In the genomic region with DNA sequence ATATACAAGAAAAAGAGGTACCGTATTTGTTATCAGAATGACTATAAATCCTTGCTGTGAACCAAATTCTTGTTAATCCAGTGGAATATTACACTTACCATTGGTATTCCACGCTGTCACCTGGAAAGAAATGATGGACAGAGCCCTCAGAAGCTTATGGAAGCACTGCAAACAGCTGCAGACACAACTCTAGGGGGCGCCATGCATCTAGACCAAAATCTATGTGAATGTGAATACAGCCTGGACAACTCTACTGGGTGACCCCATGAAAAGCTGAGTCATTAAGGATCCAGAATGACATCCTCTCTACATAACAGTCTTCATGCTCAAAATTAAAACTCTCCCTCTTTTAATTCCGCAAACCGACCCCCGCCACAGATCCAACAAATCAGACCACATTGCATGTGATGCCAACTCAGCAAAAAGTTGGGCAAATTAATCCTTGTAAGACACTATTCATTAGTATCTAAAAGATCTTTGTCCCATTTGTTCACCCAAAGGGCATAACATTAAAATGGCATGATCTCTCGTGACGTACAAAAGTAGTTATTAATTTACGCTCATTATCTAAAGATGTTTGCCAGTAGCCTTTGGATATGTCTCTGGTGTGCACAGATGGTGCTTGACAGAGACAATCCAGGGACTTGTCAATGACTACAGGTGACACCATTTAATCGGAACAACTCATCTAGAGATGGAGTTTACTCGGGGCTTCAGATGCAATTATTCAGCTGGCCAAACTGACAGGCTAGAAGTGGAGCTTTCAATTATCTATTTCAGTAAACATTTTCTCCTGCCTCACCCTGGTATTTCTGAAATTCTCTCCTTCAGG, we compare ENCODE assay signal across 15 cellular contexts.
DNase-seq lines count a peak whose midpoint lies in the region; ATAC-seq, FAIRE-seq and TF ChIP-seq lines count a peak whose summit lies in the region.
"Had no signal": no experiment of that assay in that cellular context is flagged by ENCODE, and none has a peak within 500 bp of the region (broad histone marks: within the 10 kb centered on the region; RNA-seq: fewer than 3 reads in every experiment).

No MANE protein-coding gene starts in this region.

- H3K79me2 ChIP-seq in HepG2 (ENCODE audit: insufficient read depth, low read length) = no peaks in the 10 kb centered on the region

- no peaks in the 10 kb centered on the region for H3K4me1 ChIP-seq in HepG2 (ENCODE audit: insufficient read depth, low read length)
- H3K4me1 ChIP-seq in right lobe of liver = no peaks in the 10 kb centered on the region
- H3K4me1 ChIP-seq in colonic mucosa = no peaks in the 10 kb centered on the region
- H3K4me1 ChIP-seq in upper lobe of right lung = no peaks in the 10 kb centered on the region
- H3K4me1 ChIP-seq: prostate gland had no signal

- H3K9ac ChIP-seq in HepG2 (ENCODE audit: insufficient read depth, low read depth, low read length) = no peak overlapping the region
- no peak overlapping the region for H3K9ac ChIP-seq in colonic mucosa (ENCODE audit: low read depth in 2 of 2, low read length in 2 of 2)

- no peak for FAIRE-seq in HepG2 (lab: Jason Lieb, UNC)

- H3K27me3 ChIP-seq in HepG2 (ENCODE audit: control insufficient read depth in 1 of 2, insufficient read depth in 2 of 2, low read length in 2 of 2) = no peaks in the 10 kb centered on the region
- H3K27me3 ChIP-seq in right lobe of liver = no peaks in the 10 kb centered on the region
- no peaks in the 10 kb centered on the region for H3K27me3 ChIP-seq in colonic mucosa
- no peaks in the 10 kb centered on the region for H3K27me3 ChIP-seq in upper lobe of right lung

- TF ChIP-seq RAD21 in HepG2 (CRISPR knock-in tag; IDR thresholded peaks at IDR 0.05) = no peak

- intact Hi-C loops in HepG2 (cut with micrococcal nuclease; ENCODE audit: unreplicated experiment) (no loop called here), right lobe of liver (cut with DNase I) (no loop called here), colonic mucosa (cut with DNase I) (no loop called here), upper lobe of right lung (cut with DNase I) (no loop called here), left ventricle myocardium superior (cut with micrococcal nuclease) (no loop called here)

- H3K4me3 ChIP-seq in HepG2 (replicated peaks in 1 of 3; ENCODE audit: insufficient read depth in 1 of 3, low read depth in 2 of 3, low read length in 3 of 3) = no peak overlapping the region
- H3K4me3 ChIP-seq in right lobe of liver = no peak overlapping the region
- H3K4me3 ChIP-seq in colonic mucosa = no peak overlapping the region
- no peak overlapping the region for H3K4me3 ChIP-seq in upper lobe of right lung
- H3K4me3 ChIP-seq: prostate gland had no signal

- ATAC-seq in HepG2 (no peak), right lobe of liver (no peak), upper lobe of right lung (no peak), HG03139 (IDR thresholded peaks at IDR 0.05; ENCODE audit: unreplicated experiment) (no peak), left ventricle myocardium superior (no peak)
- ATAC-seq: PC-3 had no signal

- no TSS peak for BruUV-seq in HepG2 (replicated peaks; lab: Mats Ljungman, UMichigan)

- H4K20me1 ChIP-seq in HepG2 (ENCODE audit: insufficient read depth, low read length) = no peaks in the 10 kb centered on the region

- H3K36me3 ChIP-seq in HepG2 (replicated peaks in 1 of 2; ENCODE audit: control insufficient read depth in 1 of 2, insufficient read depth in 2 of 2, low read length in 2 of 2) (no peaks in the 10 kb centered on the region), right lobe of liver (no peaks in the 10 kb centered on the region), colonic mucosa (no peaks in the 10 kb centered on the region), upper lobe of right lung (no peaks in the 10 kb centered on the region)
- H3K36me3 ChIP-seq: prostate gland had no signal

- H3K4me2 ChIP-seq in HepG2 (ENCODE audit: low read depth, low read length) = no peak overlapping the region

- H3K27ac ChIP-seq in HepG2 (ENCODE audit: extremely low read length, insufficient read depth, low read length) (no peak overlapping the region), right lobe of liver (no peak overlapping the region), colonic mucosa (no peak overlapping the region), upper lobe of right lung (no peak overlapping the region)
- H3K27ac ChIP-seq: prostate gland had no signal

- CTCF ChIA-PET in HepG2 (lab: Yijun Ruan, JAX; ENCODE audit: low intra/inter-chr PET ratio, low total read pairs) = no interaction called here

- H3K9me3 ChIP-seq in HepG2 (ENCODE audit: low read length) (no peaks in the 10 kb centered on the region), right lobe of liver (no peaks in the 10 kb centered on the region), colonic mucosa (no peaks in the 10 kb centered on the region), upper lobe of right lung (no peaks in the 10 kb centered on the region)
- H3K9me3 ChIP-seq: prostate gland had no signal

- no peak overlapping the region for H2AFZ ChIP-seq in HepG2 (ENCODE audit: low read length)

- TF ChIP-seq POLR2A in HepG2 (IDR thresholded peaks at IDR 0.05; ENCODE audit: insufficient read depth in 1 of 2, low read depth in 2 of 2, low read length in 2 of 2) (no peak), right lobe of liver (IDR thresholded peaks at IDR 0.05) (no peak)

- 0 out of 2 replicates have a peak, but pooled peaks have one; percentile 9 for TF ChIP-seq CTCF in HepG2 (CRISPR knock-in tag; IDR thresholded peaks at IDR 0.05)
- no peak for TF ChIP-seq CTCF in right lobe of liver (IDR thresholded peaks at IDR 0.05)
- no peak for TF ChIP-seq CTCF in colonic mucosa (IDR thresholded peaks at IDR 0.05)
- TF ChIP-seq CTCF in upper lobe of right lung (IDR thresholded peaks at IDR 0.05) = peak; percentile 10

- WGBS in HepG2 (ENCODE audit: low lambda C conversion rate) = 49% methylated on average over 11 of the region's 11 CpGs
- 69% methylated on average over 11 of the region's 11 CpGs for WGBS in right lobe of liver (ENCODE audit: insufficient coverage, low coverage, low lambda C conversion rate, missing lambda C conversion rate)

- DNase-seq in HepG2 (ENCODE audit: low spot score) (no peak), right lobe of liver (no peak), NCI-H460 (ENCODE audit: extremely low read depth, low read depth) (peak; percentile 4), colonic mucosa (peak; percentile 24), upper lobe of right lung (no peak), NCI-H187 treated with DMSO at 0.1 percent for 48 hours (lab: John Stamatoyannopoulos, UW) (no peak), left ventricle myocardium superior (no peak)
- DNase-seq: activated CD4-positive, alpha-beta T cell treated with anti-CD3 and anti-CD28 coated beads, Interleukin-2, amount 50 U/mL, for 4 hours; activated naive CD4-positive, alpha-beta T cell treated with anti-CD3 and anti-CD28 coated beads, Interleukin-2, amount 50 U/mL, for 16 hours; central memory CD4-positive, alpha-beta T cell; NCI-H1105; PC-3; stimulated activated CD4-positive, alpha-beta T cell treated with anti-CD3 and anti-CD28 coated beads, Interleukin-4, amount 100 ng/mL, for 4 hours had no signal

- POLR2A ChIA-PET in HepG2 (lab: Yijun Ruan, JAX) = no interaction called here

- TF ChIP-seq EP300 in HepG2 (IDR thresholded peaks at IDR 0.05; ENCODE audit: low read depth in 2 of 2, low read length in 2 of 2) (no peak), HepG2 (CRISPR knock-in tag; IDR thresholded peaks at IDR 0.05; ENCODE audit: borderline replicate concordance) (no peak)

- in situ Hi-C loops in HepG2 (cut with HindIII; ENCODE audit: extremely low pct_ligation_motif_present, low pct_unique_long_range_greater_than_20kb) = no loop called here

TF ChIP-seq in HepG2, 621 proteins besides CTCF, POLR2A, EP300 and RAD21:
- TF ChIP-seq MAFF (IDR thresholded peaks at IDR 0.05; ENCODE audit: low read depth, low read length) = peak; percentile 90
- TF ChIP-seq SMAD9 (CRISPR knock-in tag; IDR thresholded peaks at IDR 0.05) = no peak
- TF ChIP-seq MAFK (conservative IDR thresholded peaks at IDR 0.05 in 1 of 2, IDR thresholded peaks at IDR 0.05 in 1 of 2; ENCODE audit: low read length in 2 of 2) = peak; percentile 92 to 95

Comparison
In these comparisons a context has a peak if more than half of its experiments do, and no peak if none do; other contexts are left out.
1. CTCF ChIP-seq: peak in HepG2 (single experiment) and upper lobe of right lung (single experiment); none in right lobe of liver (0 of 4) and colonic mucosa (single experiment).
2. DNase-seq: peak in NCI-H460 (single experiment) and colonic mucosa (single experiment); none in HepG2 (single experiment), right lobe of liver (0 of 3), upper lobe of right lung (single experiment), NCI-H187 treated with DMSO at 0.1 percent for 48 hours (single experiment) and left ventricle myocardium superior (single experiment).